Comparison of ENCODE assay signal across 8 cellular contexts in the genomic region with DNA sequence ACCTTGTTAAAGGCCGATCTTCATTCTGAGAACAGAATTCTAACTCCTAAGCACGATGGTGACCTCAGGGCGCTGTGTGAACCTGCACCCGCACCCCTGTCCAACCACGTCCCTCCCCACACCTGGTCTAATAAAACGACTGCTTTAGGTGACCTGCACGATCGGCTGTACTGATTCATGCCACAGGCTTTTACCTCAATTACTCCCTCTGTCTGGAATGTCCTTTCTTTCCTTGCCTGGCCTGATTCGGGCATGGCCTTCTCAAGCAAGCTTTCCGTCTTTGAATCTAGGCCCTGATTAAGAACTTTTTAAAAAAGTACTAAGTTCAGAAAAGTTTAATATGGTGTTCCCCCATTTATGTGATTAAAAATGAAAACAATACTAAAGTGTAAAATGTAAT. TPM values are rescaled to one million over a fixed set of nuclear protein-coding genes. Genes with fewer than 3 reads are reported as not detected.
A peak's percentile ranks its signal among the peaks of the same experiment; 100 is the strongest.
DNase-seq lines count a peak whose midpoint lies in the region; ATAC-seq and TF ChIP-seq lines count a peak whose summit lies in the region.

No MANE protein-coding gene starts in this region.

- peaks cover 14% of the 10 kb centered on the region; the same call in 1 of the 2 replicates for H3K4me1 ChIP-seq in HUES64 (ENCODE audit: insufficient read depth, low read length)
- peaks cover 14 to 35% of the 10 kb centered on the region in 2 donors for H3K4me1 ChIP-seq in thoracic aorta (ENCODE audit: control insufficient read depth in 1 of 2, low read depth in 2 of 2)

- H3K9ac ChIP-seq in HUES64 (ENCODE audit: low read depth, low read length), result peak overlapping the region; percentile 97

- TF ChIP-seq CTCF in AG09309 (IDR thresholded peaks at IDR 0.05; ENCODE audit: control insufficient read depth, insufficient read depth, low read depth, low read length, missing control alignments) (no peak), astrocyte of the spinal cord (IDR thresholded peaks at IDR 0.05; ENCODE audit: low read depth, low read length) (no peak), thoracic aorta (IDR thresholded peaks at IDR 0.05) (no peak)

- H3K36me3 ChIP-seq in HUES64 (ENCODE audit: insufficient read depth, low read length) (no peaks in the 10 kb centered on the region), thoracic aorta (no peaks in the 10 kb centered on the region)

- H3K27me3 ChIP-seq in HUES64 (ENCODE audit: insufficient read depth, low read length) (no peaks in the 10 kb centered on the region), thoracic aorta (replicated peaks; ENCODE audit: insufficient read depth) (no peaks in the 10 kb centered on the region)

- DNase-seq in AG09309 (ENCODE audit: low read depth) (no peak), astrocyte of the spinal cord (ENCODE audit: low read depth, low spot score) (peak; percentile 56), kidney glomerular epithelial cell (lab: John Stamatoyannopoulos, UW) (peak; percentile 68), thoracic aorta (ENCODE audit: low spot score) (no peak), AML-193 (lab: John Stamatoyannopoulos, UW) (no peak)

- H3K27ac ChIP-seq in HUES64 (ENCODE audit: low read depth, low read length), result peak overlapping the region; percentile 97
- peak overlapping the region; percentile 89 to 93 for H3K27ac ChIP-seq in thoracic aorta

- peak overlapping the region; percentile 88 for H3K4me3 ChIP-seq in AG09309 (ENCODE audit: control insufficient read depth, low read depth, low read length)
- peak overlapping the region; percentile 96 for H3K4me3 ChIP-seq in HUES64 (ENCODE audit: low read length)
- H3K4me3 ChIP-seq in astrocyte of the spinal cord (ENCODE audit: low read depth, low read length), result peak overlapping the region; percentile 99
- peak overlapping the region; percentile 99 for H3K4me3 ChIP-seq in thoracic aorta

- in situ Hi-C loops in astrocyte of the spinal cord (cut with HindIII; ENCODE audit: low sequenced_read_pairs), result no loop called here

- ATAC-seq in thoracic aorta (ENCODE audit: insufficient number of reproducible peaks, low FRiP score, low read depth), result no peak
- no peak for ATAC-seq in HG02678 (IDR thresholded peaks at IDR 0.05; ENCODE audit: unreplicated experiment)
- ATAC-seq in GM21381 (IDR thresholded peaks at IDR 0.05; ENCODE audit: unreplicated experiment), result no peak

- 13% methylated on average over 10 of the region's 10 CpGs for whole genome bisulfite sequencing in HUES64

- no peaks in the 10 kb centered on the region for H3K9me3 ChIP-seq in HUES64 (ENCODE audit: insufficient read depth, low read depth, low read length)
- no peaks in the 10 kb centered on the region for H3K9me3 ChIP-seq in thoracic aorta

RNA-seq across cellular contexts. Expression of gene U2SURP, which starts 0.8 kb away (rescaled TPM):
- polyA plus RNA-seq in HUES64 (2013, experiment 1 of 2), result 107 TPM
- polyA plus RNA-seq in HUES64 (2013, experiment 2 of 2), result 108 TPM
- 10 to 100 TPM; 53.1 to 91.5 TPM for total RNA-seq in thoracic aorta

RNA-seq across cellular contexts. Expression of gene PAQR9, which starts 37.1 kb away (rescaled TPM):
- polyA plus RNA-seq in HUES64 (2013, experiment 1 of 2), result 1.7 TPM
- 2.1 TPM for polyA plus RNA-seq in HUES64 (2013, experiment 2 of 2)
- under 1 TPM in 1 of 2 donors, not detected in 1; 0.21 TPM for total RNA-seq in thoracic aorta

Comparison
In these comparisons a context has a peak if more than half of its experiments do, and no peak if none do; other contexts are left out.
1. DNase-seq: peak in astrocyte of the spinal cord (single experiment) and kidney glomerular epithelial cell (single experiment); none in AG09309 (single experiment), thoracic aorta (single experiment) and AML-193 (0 of 2).
2. Peak in every context shown above with its lines, with median percentiles within 50 percentile points of each other: H3K4me3 ChIP-seq.